ENCODE assay signal across 8 cellular contexts in genomic region chr17:66541461-66542182, GRCh38.
DNase-seq lines count a peak whose midpoint lies in the region; ATAC-seq and TF ChIP-seq lines count a peak whose summit lies in the region.

No MANE protein-coding gene starts in this region.

- H3F3A ChIP-seq in PC-3 (ENCODE audit: low read length, unreplicated experiment), result peaks cover 11% of the 10 kb centered on the region

- no peaks in the 10 kb centered on the region for H4K20me1 ChIP-seq in PC-3 (ENCODE audit: low read length)

- peaks cover 38% of the 10 kb centered on the region for H3K79me2 ChIP-seq in PC-3 (ENCODE audit: low read length)

- no peaks in the 10 kb centered on the region for H3K9me3 ChIP-seq in PC-3 (ENCODE audit: low read length)
- H3K9me3 ChIP-seq in heart right ventricle, result peaks cover 0 to 16% (median 0%) of the 10 kb centered on the region in 11 donors

- CTCF ChIA-PET in PC-3 (lab: Charles Lee), result interaction anchor here (1.1 kb wide), 1 partner anchor 18 kb away, joined by 6 read pairs; no protein-coding TSS in a partner anchor

- H3K4me3 ChIP-seq in PC-3 (ENCODE audit: low read length), result peak overlapping the region; percentile 7; the same call in 1 of the 2 replicates
- no peak overlapping the region for H3K4me3 ChIP-seq in heart right ventricle

- H3K27me3 ChIP-seq in PC-3 (ENCODE audit: low read length) (no peaks in the 10 kb centered on the region), heart right ventricle (no peaks in the 10 kb centered on the region)

- TF ChIP-seq CTCF in PC-3 (conservative IDR thresholded peaks at IDR 0.05; ENCODE audit: low read depth, low read length) (no peak), heart right ventricle (IDR thresholded peaks at IDR 0.05) (no peak)

- H3K9me2 ChIP-seq in PC-3 (replicated peaks; ENCODE audit: low read length), result no peaks in the 10 kb centered on the region

- no peak for DNase-seq in activated CD4-positive, CD25-positive, alpha-beta regulatory T cell (lab: John Stamatoyannopoulos, UW)
- peak; percentile 86 for DNase-seq in PC-3
- peak in 1 of 2 donors; percentile 26 for DNase-seq in heart right ventricle
- no peak for DNase-seq in occipital lobe (lab: John Stamatoyannopoulos, UW)
- no peak for DNase-seq in AG20443 (ENCODE audit: low spot score)
- DNase-seq in activated CD4-positive, alpha-beta T cell treated with anti-CD3 and anti-CD28 coated beads for 1 hour, result no peak

- H3K4me2 ChIP-seq in PC-3 (ENCODE audit: low read length), result peak overlapping the region; percentile 61

- peak; percentile 62 to 66 for ATAC-seq in activated CD4-positive, CD25-positive, alpha-beta regulatory T cell treated with anti-CD3 and anti-CD28 coated beads, Interleukin-2, amount 50 U/mL, for 24 hours
- peak; percentile 58 for ATAC-seq in HG02763 (IDR thresholded peaks at IDR 0.05; ENCODE audit: unreplicated experiment)
- peak; percentile 62 for ATAC-seq in PC-3
- peak in 4 of 8 donors; percentile 37 to 62 (median 48) for ATAC-seq in heart right ventricle

- BruUV-seq in PC-3 (replicated peaks; lab: Mats Ljungman, UMichigan), result no TSS peak

- H3K4me1 ChIP-seq in PC-3 (ENCODE audit: insufficient read depth, low read length) (peaks cover 54% of the 10 kb centered on the region), heart right ventricle (peaks cover 5 to 40% (median 20%) of the 10 kb centered on the region in 9 donors)

- H2AFZ ChIP-seq in PC-3 (ENCODE audit: low read length), result peak overlapping the region; percentile 14

- WGBS in heart right ventricle, 2 donors, result 34 to 47% methylated on average over 9 of the region's 9 CpGs

- POLR2A ChIA-PET in PC-3 (lab: Charles Lee; ENCODE audit: unreplicated experiment), result interaction anchor here (0.5 to 0.6 kb wide), 2 partner anchors 187 to 1362 kb away, joined by 3 to 6 read pairs; no protein-coding TSS in a partner anchor

- H3K9ac ChIP-seq in PC-3 (ENCODE audit: low read length), result peak overlapping the region; percentile 53

- peaks cover 3% of the 10 kb centered on the region; the same call in 1 of the 2 replicates for H3K36me3 ChIP-seq in PC-3 (ENCODE audit: low read depth, low read length)
- no peaks in the 10 kb centered on the region for H3K36me3 ChIP-seq in heart right ventricle

- intact Hi-C loops in PC-3 (cut with micrococcal nuclease), result loop anchor here (1.0 to 10.0 kb wide), 3 partner anchors 18 to 237 kb away; partner anchors contain the start of gene PRKCA
- intact Hi-C loops in heart right ventricle (cut with DNase I), result loop anchor here in 2 of 10 donors (5.0 to 10.0 kb wide), 2 partner anchors 227 to 239 kb away; partner anchors contain the start of gene PRKCA (in 1 of the 2)

- H3K27ac ChIP-seq in PC-3 (ENCODE audit: low read length), result peak overlapping the region; percentile 89
- H3K27ac ChIP-seq in heart right ventricle, result peak overlapping the region in 7 of 10 donors; percentile 1 to 61 (median 41)
